Comparison of ENCODE assay signal across 8 cellular contexts in genomic region chr12:16198884-16199283, GRCh38.
A peak's percentile ranks its signal among the peaks of the same experiment; 100 is the strongest.
DNase-seq lines count a peak whose midpoint lies in the region; ATAC-seq and TF ChIP-seq lines count a peak whose summit lies in the region.

No MANE protein-coding gene starts in this region.

- H3K9me3 ChIP-seq in OCI-LY1 (ENCODE audit: low read length) (0 out of 2 replicates have a peak, but pooled peaks cover 7% of the 10 kb centered on the region), tibial artery (peaks cover 0 to 3% (median 0%) of the 10 kb centered on the region in 3 donors)

- H3K36me3 ChIP-seq in OCI-LY1 (ENCODE audit: insufficient read depth, low read length): no peaks in the 10 kb centered on the region
- H3K36me3 ChIP-seq in tibial artery: no peaks in the 10 kb centered on the region

- intact Hi-C loops in tibial artery (cut with DNase I; ENCODE audit: low total_unique reads): no loop called here

- ATAC-seq in GM21423 (IDR thresholded peaks at IDR 0.05; ENCODE audit: unreplicated experiment) (peak; percentile 96), HG03159 (IDR thresholded peaks at IDR 0.05; ENCODE audit: unreplicated experiment) (peak; percentile 95)

- TF ChIP-seq CTCF in GM10266 (IDR thresholded peaks at IDR 0.05; ENCODE audit: control insufficient read depth, insufficient read depth, low read depth, missing control alignments) (no peak), OCI-LY1 (IDR thresholded peaks at IDR 0.05; ENCODE audit: low read length) (no peak), tibial artery (IDR thresholded peaks at IDR 0.05) (no peak)

- DNase-seq in GM10266 (ENCODE audit: extremely low spot score) (peak; percentile 4), tibial artery (no peak), NCI-H2196 treated with DMSO at 0.1 percent for 48 hours (lab: John Stamatoyannopoulos, UW; ENCODE audit: unreplicated experiment) (no peak), pons (ENCODE audit: low spot score) (no peak)
- DNase-seq in activated CD4-positive, alpha-beta T cell treated with anti-CD3 and anti-CD28 coated beads, Interleukin-2, amount 50 U/mL, for 48 hours: no peak

- no peak overlapping the region for H3K4me3 ChIP-seq in OCI-LY1 (ENCODE audit: low read depth, low read length, poor library complexity, severe bottlenecking)
- H3K4me3 ChIP-seq in tibial artery: no peak overlapping the region

- H3K4me1 ChIP-seq in OCI-LY1 (ENCODE audit: insufficient read depth, low read length, severe bottlenecking) (peaks cover 14% of the 10 kb centered on the region), tibial artery (no peaks in the 10 kb centered on the region)

- H3K9ac ChIP-seq in OCI-LY1 (ENCODE audit: low read length): no peak overlapping the region

- no peaks in the 10 kb centered on the region for H4K20me1 ChIP-seq in OCI-LY1 (ENCODE audit: insufficient read depth, low read length)

- H3K4me2 ChIP-seq in OCI-LY1 (ENCODE audit: low read length): no peak overlapping the region

- H3K9me2 ChIP-seq in OCI-LY1 (ENCODE audit: low read depth, low read length): no peaks in the 10 kb centered on the region

- H3K79me2 ChIP-seq in OCI-LY1 (ENCODE audit: insufficient read depth, low read length): no peaks in the 10 kb centered on the region

- H3K27me3 ChIP-seq in OCI-LY1 (ENCODE audit: insufficient read depth, low read length) (no peaks in the 10 kb centered on the region), tibial artery (no peaks in the 10 kb centered on the region)

- H2AFZ ChIP-seq in OCI-LY1 (ENCODE audit: low read length): no peak overlapping the region

- H3K27ac ChIP-seq in OCI-LY1 (ENCODE audit: low read depth, low read length, poor library complexity, severe bottlenecking) (peak overlapping the region; percentile 64), tibial artery (no peak overlapping the region)

- no peaks in the 10 kb centered on the region for H3F3A ChIP-seq in OCI-LY1 (ENCODE audit: insufficient read depth, low read length)
